ENCODE assay signal across 22 cellular contexts in genomic region chr22:40519948-40520331, GRCh38.
DNase-seq lines count a peak whose midpoint lies in the region; ATAC-seq and TF ChIP-seq lines count a peak whose summit lies in the region.
"Had no signal": no experiment of that assay in that cellular context is flagged by ENCODE, and none has a peak within 500 bp of the region (broad histone marks: within the 10 kb centered on the region; RNA-seq: fewer than 3 reads in every experiment).

No MANE protein-coding gene starts in this region.

- H3K27me3 ChIP-seq in lower lobe of right lung (ENCODE audit: low read depth), result no peaks in the 10 kb centered on the region
- H3K27me3 ChIP-seq: left lung had no signal

- no peaks in the 10 kb centered on the region for H3K9me3 Mint-ChIP-seq in stimulated activated naive CD8-positive, alpha-beta T cell treated with anti-CD3 and anti-CD28 coated beads, Interleukin-15, Interleukin-2, amounts not matched to agents 100 ng/mL and 50 ng/mL, for 24 hours
- H3K9me3 Mint-ChIP-seq in activated naive CD4-positive, alpha-beta T cell treated with anti-CD3 and anti-CD28 coated beads, Interleukin-2, amount 50 U/mL, for 72 hours, result no peaks in the 10 kb centered on the region
- no peaks in the 10 kb centered on the region for H3K9me3 Mint-ChIP-seq in type B pancreatic cell
- H3K9me3 Mint-ChIP-seq: effector memory CD8-positive, alpha-beta T cell; stimulated activated naive B cell treated with anti-CD40 and anti-IgM and Interleukin-4, amounts not matched to agents 10 μg/mL and 1 μg/mL and 100 μg/mL, for 72 hours had no signal

- H3K4me3 ChIP-seq in lower lobe of right lung, result no peak overlapping the region
- H3K4me3 ChIP-seq: left lung had no signal

- H3K27ac Mint-ChIP-seq in stimulated activated naive CD8-positive, alpha-beta T cell treated with anti-CD3 and anti-CD28 coated beads, Interleukin-15, Interleukin-2, amounts not matched to agents 100 ng/mL and 50 ng/mL, for 24 hours, result peak overlapping the region; percentile 65
- H3K27ac Mint-ChIP-seq in activated naive CD4-positive, alpha-beta T cell treated with anti-CD3 and anti-CD28 coated beads, Interleukin-2, amount 50 U/mL, for 72 hours, result peak overlapping the region; percentile 81 to 90
- H3K27ac Mint-ChIP-seq in type B pancreatic cell, result peak overlapping the region; percentile 62
- H3K27ac Mint-ChIP-seq: stimulated activated naive B cell treated with anti-CD40 and anti-IgM and Interleukin-4, amounts not matched to agents 10 μg/mL and 1 μg/mL and 100 μg/mL, for 72 hours had no signal

- no peak for ATAC-seq in stimulated activated naive CD8-positive, alpha-beta T cell treated with anti-CD3 and anti-CD28 coated beads, Interleukin-15, Interleukin-2, amounts not matched to agents 100 U/mL and 50 U/mL, for 24 hours
- ATAC-seq in activated naive CD4-positive, alpha-beta T cell treated with anti-CD3 and anti-CD28 coated beads, Interleukin-2, amount 50 U/mL, for 72 hours, result peak in 1 of 2 donors; percentile 21
- ATAC-seq in lower lobe of right lung (no peak), esophagus mucosa (no peak)
- ATAC-seq: right cardiac atrium had no signal

- no peak overlapping the region for H3K4me3 Mint-ChIP-seq in stimulated activated naive CD8-positive, alpha-beta T cell treated with anti-CD3 and anti-CD28 coated beads, Interleukin-15, Interleukin-2, amounts not matched to agents 100 ng/mL and 50 ng/mL, for 24 hours
- H3K4me3 Mint-ChIP-seq in type B pancreatic cell, result no peak overlapping the region
- H3K4me3 Mint-ChIP-seq: stimulated activated naive B cell treated with anti-CD40 and anti-IgM and Interleukin-4, amounts not matched to agents 10 μg/mL and 1 μg/mL and 100 μg/mL, for 72 hours had no signal

- no peaks in the 10 kb centered on the region for H3K27me3 Mint-ChIP-seq in stimulated activated naive CD8-positive, alpha-beta T cell treated with anti-CD3 and anti-CD28 coated beads, Interleukin-15, Interleukin-2, amounts not matched to agents 100 ng/mL and 50 ng/mL, for 24 hours
- no peaks in the 10 kb centered on the region for H3K27me3 Mint-ChIP-seq in type B pancreatic cell
- H3K27me3 Mint-ChIP-seq: effector memory CD8-positive, alpha-beta T cell; stimulated activated naive B cell treated with anti-CD40 and anti-IgM and Interleukin-4, amounts not matched to agents 10 μg/mL and 1 μg/mL and 100 μg/mL, for 72 hours had no signal

- intact Hi-C loops in lower lobe of right lung (cut with DNase I), result no loop called here

- H3K36me3 ChIP-seq in lower lobe of right lung, result no peaks in the 10 kb centered on the region

- H3K9me3 ChIP-seq in lower lobe of right lung, result no peaks in the 10 kb centered on the region
- H3K9me3 ChIP-seq: left lung had no signal

- H3K4me1 Mint-ChIP-seq in stimulated activated naive CD8-positive, alpha-beta T cell treated with anti-CD3 and anti-CD28 coated beads, Interleukin-15, Interleukin-2, amounts not matched to agents 100 ng/mL and 50 ng/mL, for 24 hours (ENCODE audit: low read depth), result peaks cover 44% of the 10 kb centered on the region
- peaks cover 7% of the 10 kb centered on the region for H3K4me1 Mint-ChIP-seq in type B pancreatic cell (ENCODE audit: unreplicated experiment)

- TF ChIP-seq CTCF in lower lobe of right lung (IDR thresholded peaks at IDR 0.05), result no peak
- TF ChIP-seq CTCF in type B pancreatic cell (conservative IDR thresholded peaks at IDR 0.05), result no peak

- H3K4me1 ChIP-seq in lower lobe of right lung, result peaks cover 20% of the 10 kb centered on the region

- no peak for DNase-seq in stimulated activated naive CD8-positive, alpha-beta T cell treated with anti-CD3 and anti-CD28 coated beads, Interleukin-15, Interleukin-2, amounts not matched to agents 100 U/mL and 50 U/mL, for 24 hours
- no peak for DNase-seq in activated naive CD4-positive, alpha-beta T cell treated with anti-CD3 and anti-CD28 coated beads, Interleukin-2, amount 50 U/mL, for 72 hours (ENCODE audit: low spot score in 2 of 2)
- DNase-seq in lower lobe of right lung (no peak), type B pancreatic cell (ENCODE audit: extremely low spot score, unreplicated experiment) (no peak), AG08396 (ENCODE audit: low spot score) (no peak), AG08395 (ENCODE audit: low spot score) (no peak)
- DNase-seq: AML-193; aorta; cerebellar nuclear complex; effector memory CD8-positive, alpha-beta T cell; glutamatergic neuron; Kasumi-1; left lung; NCI-H1092; NCI-H510A treated with DMSO at 0.1 percent for 48 hours; right cardiac atrium; Right ventricle myocardium superior; stimulated activated naive B cell treated with anti-CD40 and anti-IgM and Interleukin-4, amounts not matched to agents 10 μg/mL and 1 μg/mL and 100 μg/mL, for 72 hours; SW 1271; trophoblast cell had no signal

- peak overlapping the region; percentile 11 for H3K27ac ChIP-seq in lower lobe of right lung

- H3K36me3 Mint-ChIP-seq in stimulated activated naive CD8-positive, alpha-beta T cell treated with anti-CD3 and anti-CD28 coated beads, Interleukin-15, Interleukin-2, amounts not matched to agents 100 ng/mL and 50 ng/mL, for 24 hours (ENCODE audit: low read depth), result peaks cover 15% of the 10 kb centered on the region
- peaks cover 5 to 15% of the 10 kb centered on the region in 2 donors for H3K36me3 Mint-ChIP-seq in activated naive CD4-positive, alpha-beta T cell treated with anti-CD3 and anti-CD28 coated beads, Interleukin-2, amount 50 U/mL, for 72 hours
- peaks cover 26% of the 10 kb centered on the region for H3K36me3 Mint-ChIP-seq in type B pancreatic cell
